In genomic region chr7:14321947-14322346, GRCh38 we compare ENCODE assay signal across 2 cellular contexts.
TF ChIP-seq lines count a peak whose summit lies in the region.

No MANE protein-coding gene starts in this region.

TF ChIP-seq in liver, 16 proteins besides CTCF, POLR2A, EP300 and RAD21 (continued from another document):
- no peak for TF ChIP-seq HNF4G (IDR thresholded peaks at IDR 0.05)
TF ChIP-seq in liver: peak in this region for 1.

TF ChIP-seq in HepG2, 621 proteins besides CTCF, POLR2A, EP300 and RAD21 (continued from another document):
- TF ChIP-seq ZBTB37 (CRISPR knock-in tag; IDR thresholded peaks at IDR 0.05) (no peak), PAX8 (CRISPR knock-in tag; IDR thresholded peaks at IDR 0.05; ENCODE audit: borderline replicate concordance) (no peak)
